In the genomic region with DNA sequence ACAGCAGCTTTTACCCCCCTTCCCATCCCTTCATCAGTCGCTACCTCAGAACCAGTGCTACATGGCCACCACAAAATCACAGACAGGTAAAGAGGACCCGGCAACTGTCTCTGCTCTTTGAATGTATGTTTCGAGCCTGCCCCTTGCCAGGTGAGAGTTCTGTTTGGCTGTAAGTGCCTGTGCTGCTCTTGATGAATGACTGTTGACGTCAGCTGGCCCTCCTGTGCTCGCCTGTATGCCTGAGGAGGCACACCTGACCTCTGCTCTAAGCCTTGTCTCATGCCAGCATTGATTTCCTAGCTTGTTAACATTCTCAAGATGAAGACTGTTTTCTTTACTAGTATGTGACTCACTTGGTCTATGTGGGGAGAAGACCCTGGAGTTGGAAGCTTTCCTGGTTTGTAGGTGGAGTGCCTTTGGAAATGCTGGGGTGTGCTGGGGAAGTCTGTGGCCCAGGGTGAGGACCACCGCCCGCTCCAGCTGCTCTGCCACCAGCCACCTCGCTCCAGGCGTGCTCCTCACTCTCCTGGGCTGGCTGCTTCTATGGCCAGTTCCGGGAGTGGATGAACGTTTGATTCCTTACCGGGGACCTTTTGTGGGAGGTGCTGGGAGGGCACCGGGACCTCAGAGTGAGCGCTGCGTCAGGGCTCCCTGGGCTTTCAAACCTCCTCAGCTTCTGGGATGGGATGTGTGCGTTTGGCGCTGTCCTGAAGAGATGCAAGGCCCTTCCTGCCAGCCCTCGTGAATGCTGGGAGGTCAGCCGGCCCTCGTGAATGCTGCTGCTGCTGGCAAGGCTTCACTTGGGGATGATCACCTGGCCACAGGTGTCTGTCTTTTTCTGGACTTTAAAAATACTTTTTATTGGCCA, we compare ENCODE assay signal across 16 cellular contexts.
A peak's percentile ranks its signal among the peaks of the same experiment; 100 is the strongest.
DNase-seq lines count a peak whose midpoint lies in the region; ATAC-seq and TF ChIP-seq lines count a peak whose summit lies in the region.
"Had no signal": no experiment of that assay in that cellular context is flagged by ENCODE, and none has a peak within 500 bp of the region (broad histone marks: within the 10 kb centered on the region; RNA-seq: fewer than 3 reads in every experiment).

No MANE protein-coding gene starts in this region.

- WGBS in body of pancreas, 2 donors, result 87 to 93% methylated on average over 16 to 20 of the region's 20 CpGs

- DNase-seq in H7, result peak; percentile 33
- DNase-seq in body of pancreas, result peak in 3 of 4 donors; percentile 26 to 29 (median 27)
- peak; percentile 39 for DNase-seq in left kidney (ENCODE audit: low read depth, low spot score)
- peak; percentile 20 for DNase-seq in renal cortical epithelial cell (ENCODE audit: low read depth)
- DNase-seq in NK-92 treated with Interleukin-12 subunit alpha and Interleukin-12 subunit beta, amount 100 ng/mL, for 24 hours (lab: John Stamatoyannopoulos, UW), result no peak
- DNase-seq in COLO829 (ENCODE audit: low spot score), result no peak
- DNase-seq: COR-L47, GOT3, NCI-H1436, NCI-H2029, NCI-H2171, NCI-H446, NCI-H748 treated with DMSO at 0.1 percent for 48 hours, PC-3 had no signal

- no peak for TF ChIP-seq POLR2A in body of pancreas (IDR thresholded peaks at IDR 0.05)

- peaks cover 10% of the 10 kb centered on the region for H3K4me1 ChIP-seq in body of pancreas

- ATAC-seq in body of pancreas, result peak; percentile 49
- ATAC-seq in GM21737 (IDR thresholded peaks at IDR 0.05; ENCODE audit: unreplicated experiment), result no peak
- ATAC-seq: K562, PC-3 had no signal

- intact Hi-C loops in body of pancreas (cut with DNase I), result no loop called here

- peak overlapping the region in 1 of 4 donors; percentile 13 for H3K27ac ChIP-seq in body of pancreas

- H3K36me3 ChIP-seq in H7 (replicated peaks; ENCODE audit: control insufficient read depth, insufficient read depth, low read length) (peaks cover 9% of the 10 kb centered on the region), body of pancreas (replicated peaks in 1 of 2; ENCODE audit: insufficient read depth in 1 of 2, low read depth in 2 of 2) (no peaks in the 10 kb centered on the region)

- H3K9me3 ChIP-seq in body of pancreas, result no peaks in the 10 kb centered on the region

- H3K4me3 ChIP-seq in H7 (ENCODE audit: insufficient read depth, low read depth, low read length) (no peak overlapping the region), body of pancreas (no peak overlapping the region)
- H3K4me3 ChIP-seq: K562 had no signal

- H3K27me3 ChIP-seq in H7 (ENCODE audit: control insufficient read depth, insufficient read depth, low read length) (no peaks in the 10 kb centered on the region), body of pancreas (no peaks in the 10 kb centered on the region)

- TF ChIP-seq CTCF in body of pancreas (IDR thresholded peaks at IDR 0.05), result no peak

Comparison
In these comparisons a context has a peak if more than half of its experiments do, and no peak if none do; other contexts are left out.
1. DNase-seq: peak in H7 (single experiment), body of pancreas (3 of 4), left kidney (single experiment) and renal cortical epithelial cell (single experiment); none in NK-92 treated with Interleukin-12 subunit alpha and Interleukin-12 subunit beta, amount 100 ng/mL, for 24 hours (single experiment) and COLO829 (single experiment).